Comparison of ENCODE assay signal across 8 cellular contexts in the genomic region with DNA sequence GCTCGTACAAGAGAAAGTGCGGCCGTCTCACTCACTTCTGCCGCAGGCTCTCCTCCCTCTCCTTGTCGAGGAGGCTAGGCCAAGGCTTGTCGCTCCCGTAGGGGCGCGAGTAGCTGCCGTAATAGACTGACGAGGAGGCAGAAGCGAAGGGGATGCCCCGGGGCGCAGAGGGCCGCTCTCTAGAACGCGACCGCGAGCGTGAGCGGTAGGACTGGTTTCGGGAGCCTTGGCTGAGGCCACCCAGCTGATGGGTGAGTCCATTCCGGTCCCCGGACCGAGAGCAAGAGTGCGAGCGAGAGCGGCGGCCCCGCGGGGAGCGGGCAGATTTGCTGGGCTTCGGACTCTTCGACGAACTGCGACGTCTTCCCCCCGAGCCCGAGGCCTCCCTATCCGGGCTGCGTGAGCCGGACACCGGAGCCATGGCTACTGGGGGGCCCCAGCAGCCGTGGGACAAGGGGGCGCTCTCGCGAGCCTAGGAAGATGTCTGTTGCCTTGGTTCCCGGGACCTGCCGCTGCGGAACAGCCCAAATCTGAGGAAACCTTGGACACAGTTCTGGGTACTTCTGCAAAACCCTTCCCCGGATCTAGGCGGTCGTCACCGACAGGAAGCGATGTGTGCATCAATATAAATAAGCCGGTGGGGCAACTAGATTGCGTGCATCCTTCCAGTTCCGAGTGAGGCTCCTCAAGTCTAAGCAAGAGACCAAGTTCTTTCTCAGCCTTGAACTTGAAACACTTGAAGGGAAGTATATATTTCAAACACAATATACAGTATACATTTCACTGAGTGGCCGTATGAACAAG. TPM values are rescaled to one million over a fixed set of nuclear protein-coding genes. Genes with fewer than 3 reads are reported as not detected.
A peak's percentile ranks its signal among the peaks of the same experiment; 100 is the strongest.
DNase-seq lines count a peak whose midpoint lies in the region; ATAC-seq lines count a peak whose summit lies in the region.

A gene (minus strand): TSS at position 567 of the 804 bp plus-strand sequence. CDS start 146 bp downstream, at position 421.

- H3K36me3 Mint-ChIP-seq in dendritic cell treated with granulocyte-macrophage colony-stimulating factor and Interleukin-4, amounts not matched to agents 40 ng/mL and 50 ng/mL, for 4 days (ENCODE audit: low read depth): peaks cover 15% of the 10 kb centered on the region

- DNase-seq in CD1c-positive myeloid dendritic cell (ENCODE audit: extremely low spot score) (peak; percentile 89), NCI-H69 (lab: John Stamatoyannopoulos, UW) (peak; percentile 89), left lobe of liver (ENCODE audit: low spot score) (peak; percentile 81)
- DNase-seq in activated CD4-positive, alpha-beta T cell treated with anti-CD3 and anti-CD28 coated beads, Interleukin-2, amount 50 U/mL, for 4 hours: peak; percentile 66 to 72
- peak; percentile 61 for DNase-seq in stimulated activated CD4-positive, alpha-beta T cell treated with anti-CD3 and anti-CD28 coated beads, Interleukin-2, amount 100 ng/mL, for 4 hours (ENCODE audit: low read depth)

- H3K4me1 Mint-ChIP-seq in dendritic cell treated with granulocyte-macrophage colony-stimulating factor and Interleukin-4, amounts not matched to agents 40 ng/mL and 50 ng/mL, for 4 days (ENCODE audit: low read depth): peaks cover 19% of the 10 kb centered on the region

- intact Hi-C loops in dendritic cell treated with granulocyte-macrophage colony-stimulating factor and Interleukin-4, amounts not matched to agents 40 ng/mL and 50 ng/mL, for 4 days (cut with micrococcal nuclease): loop anchor here (5.0 to 10.0 kb wide), 2 partner anchors 69 to 151 kb away; a partner anchor contains a TSS

- peak within 1 kb of the TSS; percentile 94 for H3K4me3 Mint-ChIP-seq in dendritic cell treated with granulocyte-macrophage colony-stimulating factor and Interleukin-4, amounts not matched to agents 40 ng/mL and 50 ng/mL, for 4 days

- no peaks in the 10 kb centered on the region for H3K9me3 Mint-ChIP-seq in dendritic cell treated with granulocyte-macrophage colony-stimulating factor and Interleukin-4, amounts not matched to agents 40 ng/mL and 50 ng/mL, for 4 days

- no peaks in the 10 kb centered on the region for H3K27me3 Mint-ChIP-seq in dendritic cell treated with granulocyte-macrophage colony-stimulating factor and Interleukin-4, amounts not matched to agents 40 ng/mL and 50 ng/mL, for 4 days

- peak within 1 kb of the TSS; percentile 85 for H3K27ac Mint-ChIP-seq in dendritic cell treated with granulocyte-macrophage colony-stimulating factor and Interleukin-4, amounts not matched to agents 40 ng/mL and 50 ng/mL, for 4 days

- peak; percentile 82 for ATAC-seq in GM19395 (IDR thresholded peaks at IDR 0.05; ENCODE audit: unreplicated experiment)
- ATAC-seq in HG03558 (IDR thresholded peaks at IDR 0.05; ENCODE audit: extremely low read depth, unreplicated experiment): peak; percentile 52
- peak; percentile 97 for ATAC-seq in left lobe of liver

RNA-seq across cellular contexts. Expression of the gene that starts here (rescaled TPM):
- total RNA-seq in left lobe of liver: 3.4 TPM

Comparison
In these comparisons a context has a peak if more than half of its experiments do, and no peak if none do; other contexts are left out.
1. Peak in every context shown above with its lines: DNase-seq and ATAC-seq.